In the genomic region with DNA sequence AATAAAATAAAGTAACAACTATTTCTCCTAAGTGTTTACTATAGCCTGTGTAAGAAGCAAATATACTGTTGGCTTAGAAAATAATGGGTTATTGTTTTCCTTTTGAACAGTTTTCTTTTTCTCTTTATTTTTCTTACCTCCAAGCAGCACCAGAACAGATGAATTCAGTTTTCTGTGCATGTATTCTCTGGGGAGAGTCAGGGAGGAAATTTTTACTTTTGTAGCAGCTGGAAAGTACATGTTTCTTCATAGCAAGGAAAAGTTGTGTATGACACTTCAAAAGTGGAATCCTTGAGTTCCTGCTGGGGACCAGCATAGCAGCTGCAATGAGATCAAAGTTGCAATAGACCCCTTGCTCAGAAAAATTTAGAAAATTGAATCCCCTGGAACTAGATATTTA, we compare ENCODE assay signal across 26 cellular contexts.
"Had no signal": no experiment of that assay in that cellular context is flagged by ENCODE, and none has a peak within 500 bp of the region (broad histone marks: within the 10 kb centered on the region; RNA-seq: fewer than 3 reads in every experiment).

No MANE protein-coding gene starts in this region.

- H3K4me3 ChIP-seq: gastroesophageal sphincter, heart left ventricle, hepatocyte, lung, ovary, psoas muscle, skin epidermis, thoracic aorta, tibial nerve, upper lobe of left lung had no signal

- DNase-seq: effector CD8-positive, alpha-beta T cell; endodermal cell; heart left ventricle; kidney; natural killer cell; occipital lobe; ovary; posterior cingulate gyrus; psoas muscle; right cardiac atrium; stimulated activated CD4-positive, alpha-beta T cell treated with anti-CD3 and anti-CD28 coated beads, Interleukin-15, amount 100 ng/mL, for 24 hours; stimulated activated CD4-positive, alpha-beta T cell treated with anti-CD3 and anti-CD28 coated beads, Interleukin-2, amount 100 ng/mL, for 48 hours; stimulated activated naive B cell treated with anti-CD40 and anti-IgM and Interleukin-4, amounts not matched to agents 10 μg/mL and 1 μg/mL and 100 μg/mL, for 72 hours; upper lobe of left lung had no signal

- H3K9me3 Mint-ChIP-seq: dendritic cell treated with granulocyte-macrophage colony-stimulating factor and Interleukin-4, amounts not matched to agents 40 ng/mL and 50 ng/mL, for 4 days; endodermal cell; natural killer cell; stimulated activated naive B cell treated with anti-CD40 and anti-IgM and Interleukin-4, amounts not matched to agents 10 μg/mL and 1 μg/mL and 100 μg/mL, for 72 hours; stimulated activated naive CD8-positive, alpha-beta T cell treated with anti-CD3 and anti-CD28 coated beads, Interleukin-15, Interleukin-2, amounts not matched to agents 100 ng/mL and 50 ng/mL, for 24 hours had no signal

- H3K27ac ChIP-seq: epithelial cell of prostate, foreskin keratinocyte, gastroesophageal sphincter, heart left ventricle, hepatocyte, ovary, psoas muscle, skin epidermis, thoracic aorta, tibial nerve, upper lobe of left lung had no signal

- H3K4me1 Mint-ChIP-seq: natural killer cell had no signal

- H3K27me3 ChIP-seq: foreskin keratinocyte, gastroesophageal sphincter, heart left ventricle, hepatocyte, ovary, tibial nerve, upper lobe of left lung had no signal

- H3K4me1 ChIP-seq: psoas muscle, upper lobe of left lung had no signal

- H3K36me3 Mint-ChIP-seq: memory B cell; natural killer cell; stimulated activated naive B cell treated with anti-CD40 and anti-IgM and Interleukin-4, amounts not matched to agents 10 μg/mL and 1 μg/mL and 100 μg/mL, for 72 hours had no signal

- H3K4me2 ChIP-seq: hepatocyte had no signal

- H3K79me2 ChIP-seq: hepatocyte had no signal

- H3K27me3 Mint-ChIP-seq: dendritic cell treated with granulocyte-macrophage colony-stimulating factor and Interleukin-4, amounts not matched to agents 40 ng/mL and 50 ng/mL, for 4 days; stimulated activated naive B cell treated with anti-CD40 and anti-IgM and Interleukin-4, amounts not matched to agents 10 μg/mL and 1 μg/mL and 100 μg/mL, for 72 hours had no signal

- ATAC-seq: gastroesophageal sphincter, left lobe of liver, natural killer cell, right cardiac atrium had no signal

- H3K4me3 Mint-ChIP-seq: dendritic cell treated with granulocyte-macrophage colony-stimulating factor and Interleukin-4, amounts not matched to agents 40 ng/mL and 50 ng/mL, for 4 days; endodermal cell; memory B cell; natural killer cell; stimulated activated naive B cell treated with anti-CD40 and anti-IgM and Interleukin-4, amounts not matched to agents 10 μg/mL and 1 μg/mL and 100 μg/mL, for 72 hours; stimulated activated naive CD8-positive, alpha-beta T cell treated with anti-CD3 and anti-CD28 coated beads, Interleukin-15, Interleukin-2, amounts not matched to agents 100 ng/mL and 50 ng/mL, for 24 hours had no signal

- H3K27ac Mint-ChIP-seq: dendritic cell treated with granulocyte-macrophage colony-stimulating factor and Interleukin-4, amounts not matched to agents 40 ng/mL and 50 ng/mL, for 4 days; endodermal cell; memory B cell; natural killer cell; stimulated activated naive B cell treated with anti-CD40 and anti-IgM and Interleukin-4, amounts not matched to agents 10 μg/mL and 1 μg/mL and 100 μg/mL, for 72 hours; stimulated activated naive CD8-positive, alpha-beta T cell treated with anti-CD3 and anti-CD28 coated beads, Interleukin-15, Interleukin-2, amounts not matched to agents 100 ng/mL and 50 ng/mL, for 24 hours had no signal

- H3K9me3 ChIP-seq: gastroesophageal sphincter, heart left ventricle, ovary, psoas muscle, thoracic aorta, tibial nerve, upper lobe of left lung had no signal

- H3K36me3 ChIP-seq: gastroesophageal sphincter, heart left ventricle, ovary, thoracic aorta, tibial nerve, upper lobe of left lung had no signal

- H2AFZ ChIP-seq: hepatocyte had no signal
